Comparison of ENCODE assay signal across 4 cellular contexts in the genomic region with DNA sequence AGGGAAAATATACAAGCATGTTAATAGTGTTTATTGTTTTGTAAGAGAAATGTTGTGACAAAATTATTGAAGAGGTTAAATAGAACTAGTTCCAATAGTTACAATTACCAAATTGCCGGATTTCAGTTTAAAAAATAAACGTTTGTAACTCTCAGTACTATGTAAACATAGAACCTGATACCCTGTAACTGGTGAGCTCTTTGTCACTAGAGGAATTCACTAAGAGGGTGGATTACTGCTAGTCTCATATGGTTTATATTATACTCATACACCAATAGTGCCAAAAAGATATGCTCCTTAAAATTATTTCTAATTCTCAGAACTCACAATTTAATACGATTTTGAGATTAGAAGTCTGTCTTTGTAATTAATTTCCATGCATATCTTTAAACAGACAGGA.
"Had no signal": no experiment of that assay in that cellular context is flagged by ENCODE, and none has a peak within 500 bp of the region (broad histone marks: within the 10 kb centered on the region; RNA-seq: fewer than 3 reads in every experiment).

No MANE protein-coding gene starts in this region.

- ATAC-seq: GM23338 had no signal

- H3K4me3 Mint-ChIP-seq: GM23338, H9 had no signal

- DNase-seq: H9, HCEC 1CT, IMR-90 had no signal

- H3K9me3 Mint-ChIP-seq: GM23338, H9 had no signal

- H3K4me1 Mint-ChIP-seq: H9 had no signal

- H3K27ac Mint-ChIP-seq: GM23338, H9 had no signal
